22 cellular contexts compared by ENCODE assay signal in genomic region chr3:138974467-138974866, GRCh38. TPM values are rescaled to one million over a fixed set of nuclear protein-coding genes. Genes with fewer than 3 reads are reported as not detected.
DNase-seq lines count a peak whose midpoint lies in the region; ATAC-seq, FAIRE-seq and TF ChIP-seq lines count a peak whose summit lies in the region.
"Had no signal": no experiment of that assay in that cellular context is flagged by ENCODE, and none has a peak within 500 bp of the region (broad histone marks: within the 10 kb centered on the region; RNA-seq: fewer than 3 reads in every experiment).

No MANE protein-coding gene starts in this region.

- H3K9me3 ChIP-seq in MG63 (no peaks in the 10 kb centered on the region), mucosa of descending colon (no peaks in the 10 kb centered on the region), suprapubic skin (no peaks in the 10 kb centered on the region)
- H3K9me3 ChIP-seq: BLaER1 treated with 17β-estradiol and CSF1 and Interleukin-3, amounts not matched to agents 10 nM and 100 nM; prostate gland; SJSA1; spleen; testis had no signal

- no peaks in the 10 kb centered on the region for H3K36me3 ChIP-seq in MG63
- no peaks in the 10 kb centered on the region for H3K36me3 ChIP-seq in bronchial epithelial cell (ENCODE audit: control insufficient read depth, insufficient read depth, low read length)
- no peaks in the 10 kb centered on the region for H3K36me3 ChIP-seq in mucosa of descending colon (ENCODE audit: low read depth)
- H3K36me3 ChIP-seq in suprapubic skin = no peaks in the 10 kb centered on the region
- H3K36me3 ChIP-seq: BLaER1 treated with 17β-estradiol and CSF1 and Interleukin-3, amounts not matched to agents 10 nM and 100 nM; prostate gland; SJSA1; spleen had no signal

- no peaks in the 10 kb centered on the region for H3K4me1 Mint-ChIP-seq in activated CD4-positive, alpha-beta T cell treated with anti-CD3 and anti-CD28 coated beads for 36 hours
- H3K4me1 Mint-ChIP-seq: central memory CD8-positive, alpha-beta T cell had no signal

- H3K4me3 Mint-ChIP-seq in activated CD4-positive, alpha-beta T cell treated with anti-CD3 and anti-CD28 coated beads for 36 hours = no peak overlapping the region
- H3K4me3 Mint-ChIP-seq: central memory CD8-positive, alpha-beta T cell; nephron had no signal

- H3K27ac Mint-ChIP-seq in activated CD4-positive, alpha-beta T cell treated with anti-CD3 and anti-CD28 coated beads for 36 hours = no peak overlapping the region
- H3K27ac Mint-ChIP-seq: nephron had no signal

- ATAC-seq in mucosa of descending colon = peak; percentile 68
- no peak for ATAC-seq in activated CD4-positive, alpha-beta T cell treated with anti-CD3 and anti-CD28 coated beads for 36 hours

- POLR2A ChIA-PET in activated CD4-positive, alpha-beta T cell treated with anti-CD3 and anti-CD28 coated beads for 36 hours (lab: Charles Lee) = no interaction called here

- TF ChIP-seq CTCF in bronchial epithelial cell (IDR thresholded peaks at IDR 0.05; ENCODE audit: insufficient read depth, low read length, severe bottlenecking) (no peak), mucosa of descending colon (IDR thresholded peaks at IDR 0.05) (no peak), suprapubic skin (IDR thresholded peaks at IDR 0.05) (no peak)

- H3K27ac ChIP-seq in suprapubic skin = no peak overlapping the region
- H3K27ac ChIP-seq: BLaER1 treated with 17β-estradiol and CSF1 and Interleukin-3, amounts not matched to agents 10 nM and 100 nM; prostate gland; SJSA1; spleen; testis had no signal

- H3K36me3 Mint-ChIP-seq in activated CD4-positive, alpha-beta T cell treated with anti-CD3 and anti-CD28 coated beads for 36 hours (ENCODE audit: low read depth) = no peaks in the 10 kb centered on the region

- no peak for TF ChIP-seq EP300 in suprapubic skin (IDR thresholded peaks at IDR 0.05)

- intact Hi-C loops in mucosa of descending colon (cut with DNase I, micrococcal nuclease) = no loop called here
- intact Hi-C loops in activated CD4-positive, alpha-beta T cell treated with anti-CD3 and anti-CD28 coated beads for 36 hours (cut with DNase I, micrococcal nuclease) = no loop called here

- CTCF ChIA-PET in activated CD4-positive, alpha-beta T cell treated with anti-CD3 and anti-CD28 coated beads for 36 hours (lab: Charles Lee) = no interaction called here

- H3K9me3 Mint-ChIP-seq in activated CD4-positive, alpha-beta T cell treated with anti-CD3 and anti-CD28 coated beads for 36 hours (ENCODE audit: low read depth) = no peaks in the 10 kb centered on the region
- H3K9me3 Mint-ChIP-seq: central memory CD8-positive, alpha-beta T cell; nephron had no signal

- H3K27me3 Mint-ChIP-seq in activated CD4-positive, alpha-beta T cell treated with anti-CD3 and anti-CD28 coated beads for 36 hours = peaks cover 6% of the 10 kb centered on the region

- H3K4me3 ChIP-seq in MG63 (no peak overlapping the region), bronchial epithelial cell (ENCODE audit: low read depth, low read length) (no peak overlapping the region), mucosa of descending colon (no peak overlapping the region), suprapubic skin (no peak overlapping the region)
- H3K4me3 ChIP-seq: BLaER1 treated with 17β-estradiol and CSF1 and Interleukin-3, amounts not matched to agents 10 nM and 100 nM; prostate gland; SJSA1; spleen; testis had no signal

- FAIRE-seq in H54 (lab: Jason Lieb, UNC) (no peak), bronchial epithelial cell (lab: Jason Lieb, UNC) (no peak)

- WGBS in suprapubic skin = 87% methylated on average over 5 of the region's 5 CpGs

- H3K27me3 ChIP-seq in MG63 = no peaks in the 10 kb centered on the region
- peaks cover 2% of the 10 kb centered on the region for H3K27me3 ChIP-seq in bronchial epithelial cell (ENCODE audit: control insufficient read depth, insufficient read depth, low read length)
- peaks cover 10% of the 10 kb centered on the region for H3K27me3 ChIP-seq in suprapubic skin
- H3K27me3 ChIP-seq: BLaER1 treated with 17β-estradiol and CSF1 and Interleukin-3, amounts not matched to agents 10 nM and 100 nM; SJSA1; testis had no signal

- DNase-seq in H54 (ENCODE audit: insufficient read length, low spot score) (peak; percentile 35), MG63 (peak; percentile 75), bronchial epithelial cell (ENCODE audit: low read depth) (peak; percentile 74), mucosa of descending colon (peak in 1 of 3 donors; percentile 12), SK-N-DZ (ENCODE audit: low spot score) (no peak), suprapubic skin (ENCODE audit: low spot score in 2 of 2) (no peak)
- DNase-seq in activated CD4-positive, alpha-beta T cell treated with anti-CD3 and anti-CD28 coated beads for 36 hours = no peak
- DNase-seq: activated CD4-positive, alpha-beta T cell treated with anti-CD3 and anti-CD28 coated beads for 1 hour; DMS 273 treated with DMSO at 0.1 percent for 48 hours; effector CD4-positive, alpha-beta T cell; NCI-H1092 treated with DMSO at 0.1 percent for 48 hours; NCI-H2107; NCI-H526 treated with DMSO at 0.1 percent for 48 hours; spleen; T1000; testis had no signal

- H3K4me1 ChIP-seq in mucosa of descending colon (ENCODE audit: low read depth) (no peaks in the 10 kb centered on the region), suprapubic skin (no peaks in the 10 kb centered on the region)
- H3K4me1 ChIP-seq: prostate gland, SJSA1, spleen, testis had no signal

- TF ChIP-seq POLR2A in H54 (IDR thresholded peaks at IDR 0.05; ENCODE audit: low read depth, low read length) (no peak), suprapubic skin (IDR thresholded peaks at IDR 0.05) (no peak)

RNA-seq across cellular contexts. Expression of gene FOXL2NB, which starts 27.4 kb away (rescaled TPM):
- not detected in 2 replicates for total RNA-seq in MG63 (2014; rRNA removed; shearing (Covaris generic); ENCODE audit: low replicate concordance)
- total RNA-seq in bronchial epithelial cell (under 0.01 and 0.13 TPM in 2 replicates), mucosa of descending colon (under 1 TPM in 1 of 3 donors, not detected in 2; 0.17 TPM), suprapubic skin (under 1 TPM in 1 of 4 donors, not detected in 3; 0.26 TPM)
- not detected in 2 replicates for polyA plus RNA-seq in SK-N-DZ (2014; cell fraction: cytosol; rRNA removed)
- not detected in 2 replicates for polyA plus RNA-seq in SK-N-DZ (2014; cell fraction: nucleus; rRNA removed)
- not detected for total RNA-seq in activated CD4-positive, alpha-beta T cell treated with anti-CD3 and anti-CD28 coated beads for 36 hours
- total RNA-seq: SJSA1, spleen had no signal

RNA-seq across cellular contexts. Expression of gene FOXL2, which starts 27.5 kb away (rescaled TPM):
- not detected in 2 replicates for total RNA-seq in MG63 (2014; rRNA removed; shearing (Covaris generic); ENCODE audit: low replicate concordance)
- total RNA-seq in bronchial epithelial cell (0.26 and 0.51 TPM in 2 replicates), mucosa of descending colon (under 1 TPM in 1 of 3 donors, not detected in 2; 0.09 TPM), suprapubic skin (under 1 TPM in 1 of 4 donors, not detected in 3; 0.30 TPM)
- not detected in 2 replicates for polyA plus RNA-seq in SK-N-DZ (2014; cell fraction: cytosol; rRNA removed)
- not detected in 2 replicates for polyA plus RNA-seq in SK-N-DZ (2014; cell fraction: nucleus; rRNA removed)
- total RNA-seq in activated CD4-positive, alpha-beta T cell treated with anti-CD3 and anti-CD28 coated beads for 36 hours = not detected
- total RNA-seq: SJSA1, spleen had no signal
- polyA plus RNA-seq: spleen had no signal

RNA-seq across cellular contexts. Expression of gene PRR23A, which starts 31.6 kb away (rescaled TPM):
- not detected in 2 replicates for total RNA-seq in MG63 (2014; rRNA removed; shearing (Covaris generic); ENCODE audit: low replicate concordance)
- total RNA-seq in bronchial epithelial cell = not detected in 2 replicates
- total RNA-seq in mucosa of descending colon = not detected
- not detected in 2 replicates for polyA plus RNA-seq in SK-N-DZ (2014; cell fraction: cytosol; rRNA removed)
- polyA plus RNA-seq in SK-N-DZ (2014; cell fraction: nucleus; rRNA removed) = not detected in 2 replicates
- total RNA-seq in activated CD4-positive, alpha-beta T cell treated with anti-CD3 and anti-CD28 coated beads for 36 hours = not detected
- not detected for total RNA-seq in suprapubic skin
- total RNA-seq: kidney epithelial cell, SJSA1, spleen had no signal
- polyA plus RNA-seq: spleen had no signal

RNA-seq across cellular contexts. Expression of gene PRR23B, which starts 46.3 kb away (rescaled TPM):
- not detected in 2 replicates for total RNA-seq in MG63 (2014; rRNA removed; shearing (Covaris generic); ENCODE audit: low replicate concordance)
- total RNA-seq in bronchial epithelial cell = not detected in 2 replicates
- not detected for total RNA-seq in mucosa of descending colon
- polyA plus RNA-seq in SK-N-DZ (2014; cell fraction: cytosol; rRNA removed) = not detected in 2 replicates
- not detected in 2 replicates for polyA plus RNA-seq in SK-N-DZ (2014; cell fraction: nucleus; rRNA removed)
- not detected for total RNA-seq in activated CD4-positive, alpha-beta T cell treated with anti-CD3 and anti-CD28 coated beads for 36 hours
- not detected for total RNA-seq in suprapubic skin
- total RNA-seq: kidney epithelial cell, SJSA1, spleen had no signal
- polyA plus RNA-seq: spleen had no signal

Comparison
In these comparisons a context has a peak if more than half of its experiments do, and no peak if none do; other contexts are left out.
1. DNase-seq: peak in H54 (single experiment), MG63 (single experiment) and bronchial epithelial cell (single experiment); none in SK-N-DZ (single experiment), activated CD4-positive, alpha-beta T cell treated with anti-CD3 and anti-CD28 coated beads for 36 hours (single experiment) and suprapubic skin (0 of 2).